Comparison of ENCODE assay signal across 8 cellular contexts in the genomic region with DNA sequence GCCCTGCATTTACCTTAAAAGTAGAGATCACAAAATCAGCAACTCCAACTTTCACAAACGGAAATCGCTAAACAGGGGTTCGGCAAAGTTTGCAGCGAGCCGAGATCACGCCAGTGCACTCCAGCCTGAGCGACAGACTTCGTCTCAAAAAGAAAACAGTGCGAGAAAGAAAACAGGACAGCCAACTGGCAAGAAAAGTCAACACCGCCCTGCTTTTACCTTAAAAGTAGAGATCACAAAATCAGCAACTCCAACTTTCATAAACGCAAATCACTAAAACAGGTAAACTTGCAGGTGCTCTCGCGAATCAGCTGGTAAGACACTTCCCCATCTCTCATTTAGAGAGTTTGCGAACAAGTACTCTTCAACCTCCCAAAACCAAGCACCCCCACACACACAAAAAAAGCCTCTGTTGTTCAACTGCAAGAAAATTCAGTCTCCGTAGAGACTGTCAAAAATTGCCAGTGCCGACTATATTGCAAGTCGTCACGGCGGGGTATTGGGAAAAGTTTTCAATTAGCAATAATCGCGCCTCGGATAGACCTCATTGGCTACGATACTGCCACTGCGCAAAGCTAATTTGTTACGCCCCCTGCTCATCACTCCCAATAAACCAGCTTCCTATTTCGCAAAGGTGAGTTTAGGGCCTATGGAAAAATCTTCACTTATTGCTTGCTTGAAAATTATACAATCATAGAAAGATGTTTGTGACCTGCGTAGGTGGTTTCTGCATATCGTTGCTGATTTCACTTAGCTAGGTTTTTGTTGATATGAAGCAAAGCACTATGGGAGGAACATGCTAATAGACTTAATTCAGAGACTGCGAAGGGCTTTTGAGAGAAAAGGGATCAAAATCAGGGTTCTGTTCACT. TPM values are rescaled to one million over a fixed set of nuclear protein-coding genes. Genes with fewer than 3 reads are reported as not detected.
A peak's percentile ranks its signal among the peaks of the same experiment; 100 is the strongest.
DNase-seq lines count a peak whose midpoint lies in the region; ATAC-seq and TF ChIP-seq lines count a peak whose summit lies in the region.

A gene (minus strand): TSS at position 577 of the 871 bp plus-strand sequence.

- H3K9me3 Mint-ChIP-seq in chondrocyte (ENCODE audit: low read depth): no peaks in the 10 kb centered on the region

- H3K27ac Mint-ChIP-seq in chondrocyte (ENCODE audit: unreplicated experiment): no peak within 1 kb of the TSS

- in situ Hi-C loops in ACHN (cut with HindIII; ENCODE audit: low pct_ligation_motif_present, low pct_unique_long_range_greater_than_20kb, low sequenced_read_pairs): no loop called here

- H3K27me3 Mint-ChIP-seq in chondrocyte (ENCODE audit: low read depth): no peaks in the 10 kb centered on the region

- ATAC-seq in GM18907 (IDR thresholded peaks at IDR 0.05; ENCODE audit: unreplicated experiment) (peak; percentile 47), HG03175 (IDR thresholded peaks at IDR 0.05; ENCODE audit: unreplicated experiment) (peak; percentile 48)
- ATAC-seq in activated CD4-positive, CD25-positive, alpha-beta regulatory T cell treated with anti-CD3 and anti-CD28 coated beads, Interleukin-2, amount 50 U/mL, for 24 hours: peak; percentile 56 to 58

- peaks cover 2% of the 10 kb centered on the region for H3K4me1 Mint-ChIP-seq in chondrocyte (ENCODE audit: low read depth)

- DNase-seq in ACHN: peak; percentile 99
- DNase-seq in NCI-H460 (ENCODE audit: extremely low read depth, low read depth): peak; percentile 96
- no peak for DNase-seq in chondrocyte (ENCODE audit: low spot score)
- peak; percentile 92 for DNase-seq in kidney glomerular epithelial cell (lab: John Stamatoyannopoulos, UW)
- DNase-seq in stimulated activated CD4-positive, alpha-beta T cell treated with anti-CD3 and anti-CD28 coated beads, Interleukin-15, amount 100 ng/mL, for 48 hours (ENCODE audit: low read depth in 2 of 2): peak; percentile 77 to 78

- no peak within 1 kb of the TSS for H3K4me3 Mint-ChIP-seq in chondrocyte (ENCODE audit: unreplicated experiment)

- no peak for TF ChIP-seq CTCF in chondrocyte (IDR thresholded peaks at IDR 0.05)

- no peaks in the 10 kb centered on the region for H3K36me3 Mint-ChIP-seq in chondrocyte (ENCODE audit: low read depth)

RNA-seq across cellular contexts. Expression of the gene that starts here (rescaled TPM):
- total RNA-seq in NCI-H460 (2014; rRNA removed; shearing (Covaris generic)): under 0.01 TPM in 1 of 2 replicates, not detected in the other
- not detected in 2 replicates for polyA plus RNA-seq in NCI-H460 (2014; cell fraction: nucleus; rRNA removed)
- total RNA-seq in chondrocyte: 1,613 to 1,880 TPM (median 1,738 TPM) in 3 replicates

Comparison
In these comparisons a context has a peak if more than half of its experiments do, and no peak if none do; other contexts are left out.
1. RNA of the gene that starts here (total RNA-seq): 1,613 to 1,880 TPM in chondrocyte; under 0.01 TPM in NCI-H460; every median in the first group is over 1,000 times any median in the second.
2. Peak in DNase-seq in NCI-H460; RNA of the gene not detected or under 1 TPM.
3. Peak in every context shown above with its lines, with median percentiles within 50 percentile points of each other: ATAC-seq.